In the genomic region with DNA sequence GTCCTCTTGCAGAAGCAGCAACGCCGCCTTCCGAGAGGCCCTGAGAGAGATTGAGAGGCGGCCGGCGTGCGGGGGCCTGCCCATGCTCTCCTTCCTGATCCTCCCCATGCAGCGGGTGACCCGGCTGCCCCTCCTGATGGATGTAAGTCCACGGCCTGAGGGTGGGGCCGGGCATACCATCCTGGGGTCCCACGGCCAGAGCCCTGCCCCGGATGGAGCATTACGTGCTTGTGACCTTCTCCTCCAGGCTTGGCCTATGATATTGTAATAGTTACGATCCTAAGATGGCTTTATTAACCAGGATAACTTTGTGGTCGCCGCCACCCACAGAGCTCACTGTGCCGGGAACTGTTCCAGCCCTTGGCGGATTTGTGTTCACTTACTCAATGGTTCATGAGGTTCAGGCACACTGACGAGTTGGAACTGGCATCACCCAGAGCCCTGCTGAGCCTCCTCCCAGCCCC, we compare ENCODE assay signal across 12 cellular contexts. TPM values are rescaled to one million over a fixed set of nuclear protein-coding genes. Genes with fewer than 3 reads are reported as not detected.
DNase-seq lines count a peak whose midpoint lies in the region; TF ChIP-seq lines count a peak whose summit lies in the region.
"Had no signal": no experiment of that assay in that cellular context is flagged by ENCODE, and none has a peak within 500 bp of the region (broad histone marks: within the 10 kb centered on the region; RNA-seq: fewer than 3 reads in every experiment).

No MANE protein-coding gene starts in this region.

- H3K4me3 ChIP-seq in NB4 (ENCODE audit: low read depth, low read length) = no peak overlapping the region
- no peak overlapping the region for H3K4me3 ChIP-seq in H7 (ENCODE audit: insufficient read depth, low read depth, low read length)

- TF ChIP-seq CTCF in NB4 (IDR thresholded peaks at IDR 0.05; ENCODE audit: low read depth, low read length) (no peak), endothelial cell (IDR thresholded peaks at IDR 0.05; ENCODE audit: unreplicated experiment) (no peak)

- peak overlapping the region; percentile 77 for H3K4me3 Mint-ChIP-seq in endothelial cell (ENCODE audit: unreplicated experiment)
- H3K4me3 Mint-ChIP-seq: CD4-positive, CD25-positive, alpha-beta regulatory T cell; T-helper 2 cell treated with Interferon-gamma antibody and Interleukin-4, amounts not matched to agents 5 μg/mL and 100 μg/mL, for 36 hours had no signal

- H3K4me1 Mint-ChIP-seq in endothelial cell (ENCODE audit: unreplicated experiment) = peaks cover 14% of the 10 kb centered on the region

- peaks cover 26% of the 10 kb centered on the region for H3K27me3 Mint-ChIP-seq in endothelial cell (ENCODE audit: unreplicated experiment)
- H3K27me3 Mint-ChIP-seq: CD4-positive, CD25-positive, alpha-beta regulatory T cell had no signal

- no peaks in the 10 kb centered on the region for H3K9me3 Mint-ChIP-seq in endothelial cell (ENCODE audit: unreplicated experiment)
- H3K9me3 Mint-ChIP-seq: CD4-positive, CD25-positive, alpha-beta regulatory T cell; T-helper 2 cell treated with Interferon-gamma antibody and Interleukin-4, amounts not matched to agents 5 μg/mL and 100 μg/mL, for 36 hours had no signal

- H3K27ac Mint-ChIP-seq in endothelial cell (ENCODE audit: unreplicated experiment) = no peak overlapping the region
- H3K27ac Mint-ChIP-seq: CD4-positive, CD25-positive, alpha-beta regulatory T cell; T-helper 2 cell treated with Interferon-gamma antibody and Interleukin-4, amounts not matched to agents 5 μg/mL and 100 μg/mL, for 36 hours had no signal

- peaks cover 3% of the 10 kb centered on the region for H3K36me3 ChIP-seq in H7 (replicated peaks; ENCODE audit: control insufficient read depth, insufficient read depth, low read length)

- no peaks in the 10 kb centered on the region for H3K27me3 ChIP-seq in H7 (ENCODE audit: control insufficient read depth, insufficient read depth, low read length)

- peak; percentile 79 for DNase-seq in AG20443 (ENCODE audit: low spot score)
- peak; percentile 65 for DNase-seq in NB4 (ENCODE audit: low read depth)
- DNase-seq in endothelial cell (ENCODE audit: low spot score) = no peak
- peak; percentile 63 for DNase-seq in non-pigmented ciliary epithelial cell (ENCODE audit: low read depth)
- DNase-seq in germinal center (ENCODE audit: low spot score) = no peak
- no peak for DNase-seq in NCI-H446 treated with DMSO at 0.1 percent for 48 hours (lab: John Stamatoyannopoulos, UW)
- no peak for DNase-seq in H7
- no peak for DNase-seq in pons (ENCODE audit: low spot score)
- DNase-seq: CD4-positive, CD25-positive, alpha-beta regulatory T cell; NCI-H1694; stimulated activated naive CD8-positive, alpha-beta T cell treated with anti-CD3 and anti-CD28 coated beads, Interleukin-15, Interleukin-2, amounts not matched to agents 100 U/mL and 50 U/mL, for 24 hours had no signal

- H3K36me3 Mint-ChIP-seq in endothelial cell (ENCODE audit: low read depth, unreplicated experiment) = peaks cover 8% of the 10 kb centered on the region
- H3K36me3 Mint-ChIP-seq: CD4-positive, CD25-positive, alpha-beta regulatory T cell had no signal

- no peak for TF ChIP-seq POLR2A in NB4 (IDR thresholded peaks at IDR 0.05; ENCODE audit: extremely low read depth, insufficient read length)

RNA-seq across cellular contexts. Expression of a gene that starts 18.9 kb away (rescaled TPM):
- total RNA-seq in endothelial cell (ENCODE audit: unreplicated experiment) = 1.7 TPM
- 34.7 and 45.8 TPM in 2 replicates for total RNA-seq in H7 (2014; rRNA removed; shearing (Covaris generic))
- total RNA-seq: CD4-positive, CD25-positive, alpha-beta regulatory T cell had no signal

Comparison
In these comparisons a context has a peak if more than half of its experiments do, and no peak if none do; other contexts are left out.
1. DNase-seq: peak in AG20443 (single experiment), NB4 (single experiment) and non-pigmented ciliary epithelial cell (single experiment); none in endothelial cell (single experiment), germinal center (single experiment), NCI-H446 treated with DMSO at 0.1 percent for 48 hours (single experiment), H7 (single experiment) and pons (single experiment).
2. RNA of a gene that starts 18.9 kb away (total RNA-seq): 34.7 to 45.8 TPM in H7; 1.7 TPM in endothelial cell (single experiment); every median in the first group is over 10 times any median in the second.